In the genomic region with DNA sequence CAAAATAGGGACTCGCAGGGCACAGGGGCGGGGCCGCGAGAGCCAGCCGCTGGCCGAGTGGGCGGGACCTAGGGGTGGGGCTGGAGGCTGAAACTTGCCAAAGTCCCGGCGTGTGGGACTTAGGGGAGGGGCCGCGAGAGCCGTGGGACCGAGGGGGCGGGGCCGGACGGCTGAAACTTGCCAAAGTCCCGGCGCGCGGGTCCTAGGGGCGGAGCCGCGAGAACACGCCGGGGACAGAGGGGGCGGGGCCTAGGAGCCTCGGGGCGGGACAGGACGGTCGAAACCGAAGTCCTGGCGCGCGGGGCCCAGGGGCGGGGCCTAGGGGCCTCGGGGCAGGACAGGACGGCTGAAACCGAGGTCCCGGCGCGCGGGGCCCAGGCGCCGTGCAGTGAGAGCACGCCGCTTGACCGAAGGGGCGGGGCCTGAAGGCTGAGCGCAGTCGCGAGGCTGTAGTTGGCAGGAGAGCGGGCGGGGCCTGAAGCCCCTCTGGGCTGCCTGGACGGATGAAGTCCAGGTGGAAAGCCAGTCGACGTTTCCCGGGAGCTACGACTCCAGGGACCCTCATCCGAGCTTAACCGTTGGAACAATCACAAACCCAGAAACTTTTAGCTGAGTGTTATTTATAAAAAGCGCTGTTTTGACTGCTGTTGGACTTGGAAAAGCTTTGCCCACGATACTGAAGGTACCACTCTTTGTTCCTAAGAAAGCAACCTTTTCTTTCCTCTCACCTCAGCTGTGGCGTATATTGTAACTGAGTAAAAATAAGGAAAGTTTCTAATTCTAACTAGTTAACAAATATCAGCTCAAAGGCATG, we compare ENCODE assay signal across 8 cellular contexts. TPM values are rescaled to one million over a fixed set of nuclear protein-coding genes. Genes with fewer than 3 reads are reported as not detected.
DNase-seq lines count a peak whose midpoint lies in the region; ATAC-seq and TF ChIP-seq lines count a peak whose summit lies in the region.

No MANE protein-coding gene starts in this region.

- peaks cover 43% of the 10 kb centered on the region for H3K4me1 Mint-ChIP-seq in chondrocyte (ENCODE audit: low read depth)

- TF ChIP-seq CTCF in chondrocyte (IDR thresholded peaks at IDR 0.05) = no peak

- no peaks in the 10 kb centered on the region for H3K9me3 Mint-ChIP-seq in chondrocyte (ENCODE audit: low read depth)

- ATAC-seq in GM19035 (IDR thresholded peaks at IDR 0.05; ENCODE audit: unreplicated experiment) (peak; percentile 80), HG03342 (IDR thresholded peaks at IDR 0.05; ENCODE audit: unreplicated experiment) (peak; percentile 84)

- peak; percentile 99 for DNase-seq in AG20443 (ENCODE audit: low spot score)
- peak; percentile 99 for DNase-seq in NCI-H446 treated with DMSO at 0.1 percent for 48 hours (lab: John Stamatoyannopoulos, UW)
- peak; percentile 100 for DNase-seq in activated CD4-positive, CD25-positive, alpha-beta regulatory T cell treated with anti-CD3 and anti-CD28 coated beads, Interleukin-2, amount 50 U/mL, for 72 hours
- peak; percentile 99 for DNase-seq in chondrocyte (ENCODE audit: low spot score)
- peak; percentile 100 for DNase-seq in kidney glomerular epithelial cell (lab: John Stamatoyannopoulos, UW)
- peak; percentile 97 to 100 for DNase-seq in stimulated activated CD4-positive, alpha-beta T cell treated with anti-CD3 and anti-CD28 coated beads, Interleukin-15, amount 100 ng/mL, for 48 hours (ENCODE audit: low read depth in 2 of 2)

- H3K27ac Mint-ChIP-seq in chondrocyte (ENCODE audit: unreplicated experiment) = peak overlapping the region; percentile 97

- peak overlapping the region; percentile 89 for H3K4me3 Mint-ChIP-seq in chondrocyte (ENCODE audit: unreplicated experiment)

- no peaks in the 10 kb centered on the region for H3K27me3 Mint-ChIP-seq in chondrocyte (ENCODE audit: low read depth)

- no peaks in the 10 kb centered on the region for H3K36me3 Mint-ChIP-seq in chondrocyte (ENCODE audit: low read depth)

RNA-seq across cellular contexts. Expression of a gene that starts 0.5 kb away (rescaled TPM):
- total RNA-seq in chondrocyte = 13.3 to 17.2 TPM (median 13.7 TPM) in 3 replicates

Comparison
In these comparisons a context has a peak if more than half of its experiments do, and no peak if none do; other contexts are left out.
1. Peak in every context shown above with its lines: DNase-seq and ATAC-seq.